ENCODE assay signal across 10 cellular contexts in the genomic region with DNA sequence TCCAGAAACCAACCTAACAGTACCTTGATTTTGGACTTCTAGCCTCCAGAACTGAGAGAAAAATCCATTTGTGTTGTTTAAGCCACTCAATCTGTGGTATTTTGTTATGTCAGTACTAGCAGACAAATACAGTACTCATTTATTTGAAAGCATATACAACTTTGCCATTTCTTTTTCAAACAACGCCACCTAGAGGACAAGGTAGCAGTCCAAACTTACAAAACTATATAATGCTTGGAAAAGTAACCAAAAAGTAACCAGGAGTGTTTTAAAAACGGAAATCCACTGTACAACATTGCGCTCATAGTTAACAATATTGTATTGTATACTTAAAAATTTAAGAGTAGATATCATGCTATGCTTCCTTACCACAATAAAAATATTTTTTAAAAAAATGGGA. TPM values are rescaled to one million over a fixed set of nuclear protein-coding genes. Genes with fewer than 3 reads are reported as not detected.
DNase-seq lines count a peak whose midpoint lies in the region; ATAC-seq, FAIRE-seq and TF ChIP-seq lines count a peak whose summit lies in the region.
"Had no signal": no experiment of that assay in that cellular context is flagged by ENCODE, and none has a peak within 500 bp of the region (broad histone marks: within the 10 kb centered on the region; RNA-seq: fewer than 3 reads in every experiment).

No MANE protein-coding gene starts in this region.

- CTCF ChIA-PET in K562 (lab: Yijun Ruan, JAX; ENCODE audit: low intra/inter-chr PET ratio), result no interaction called here

- TF ChIP-seq POLR2A in K562 (conservative IDR thresholded peaks at IDR 0.05), result no peak

- H2AFZ ChIP-seq in K562 (ENCODE audit: low read depth, low read length), result no peak overlapping the region

- 14% methylated on average over 3 of the region's 3 CpGs for WGBS in K562 (ENCODE audit: insufficient coverage, low coverage, missing lambda C conversion rate)
- WGBS in lung, 2 donors, result 20 to 54% methylated on average over 3 of the region's 3 CpGs

- no peak overlapping the region for H3K27ac ChIP-seq in K562 (ENCODE audit: extremely low read depth, low read depth, low read length)
- no peak overlapping the region for H3K27ac ChIP-seq in lung (ENCODE audit: low read depth in 1 of 2, low read length in 1 of 2)

- peak; percentile 26 for FAIRE-seq in K562 (lab: Jason Lieb, UNC)

- H3K79me2 ChIP-seq in K562 (ENCODE audit: control insufficient read depth, insufficient read depth, low read length), result no peaks in the 10 kb centered on the region

- no peaks in the 10 kb centered on the region for H3K4me1 ChIP-seq in K562 (replicated peaks in 1 of 2; ENCODE audit: control insufficient read depth in 2 of 2, insufficient read depth in 2 of 2, low read length in 2 of 2)
- no peaks in the 10 kb centered on the region for H3K4me1 ChIP-seq in lung (ENCODE audit: control insufficient read depth in 2 of 2, insufficient read depth in 2 of 2, low read length in 2 of 2)

- H3K9me3 ChIP-seq in K562 (replicated peaks; ENCODE audit: control insufficient read depth, insufficient read depth, low read depth, low read length) (no peaks in the 10 kb centered on the region), lung (ENCODE audit: control insufficient read depth in 2 of 2, insufficient read depth in 1 of 2, low read length in 1 of 2) (no peaks in the 10 kb centered on the region), MG63 (no peaks in the 10 kb centered on the region)

- H3K36me3 ChIP-seq in K562 (ENCODE audit: control insufficient read depth, insufficient read depth, low read length) (peaks cover 3% of the 10 kb centered on the region; the same call in 1 of the 3 replicates), lung (ENCODE audit: control insufficient read depth in 2 of 2, insufficient read depth in 2 of 2, low read length in 2 of 2) (no peaks in the 10 kb centered on the region), MG63 (no peaks in the 10 kb centered on the region)

- H3K27me3 ChIP-seq in K562 (ENCODE audit: control insufficient read depth in 2 of 2, insufficient read depth in 2 of 2, low read length in 2 of 2) (no peaks in the 10 kb centered on the region), lung (ENCODE audit: control insufficient read depth, insufficient read depth) (no peaks in the 10 kb centered on the region), MG63 (no peaks in the 10 kb centered on the region)

- in situ Hi-C loops in K562 (cut with MboI), result loop anchor here (25.0 kb wide), 1 partner anchor 561 kb away; no protein-coding TSS in a partner anchor

- TF ChIP-seq EP300 in K562 (IDR thresholded peaks at IDR 0.05; ENCODE audit: low read length), result no peak

- H3K4me3 ChIP-seq in K562 (no peak overlapping the region), lung (no peak overlapping the region), MG63 (no peak overlapping the region)

- no peaks in the 10 kb centered on the region; the same call in 1 of the 2 replicates for H4K20me1 ChIP-seq in K562 (replicated peaks; ENCODE audit: control insufficient read depth, insufficient read depth, low read length)

- TF ChIP-seq RAD21 in K562 (CRISPR knock-in tag; conservative IDR thresholded peaks at IDR 0.05 in 1 of 2, IDR thresholded peaks at IDR 0.05 in 1 of 2), result peak in 1 of 2 experiments; percentile 20; a peak in 2 of 4 replicates

- no TSS peak for BruUV-seq in K562 (replicated peaks; lab: Mats Ljungman, UMichigan)

- ATAC-seq in K562, result peak; percentile 75
- ATAC-seq in lung (ENCODE audit: insufficient read depth, low FRiP score), result no peak
- ATAC-seq in sciatic nerve, result no peak

- POLR2A ChIA-PET in K562 (lab: Yijun Ruan, JAX), result no interaction called here

- DNase-seq in COR-L47 (lab: John Stamatoyannopoulos, UW), result peak; percentile 0
- DNase-seq in HT-29 (ENCODE audit: low spot score), result peak; percentile 41
- DNase-seq in K562 (ENCODE audit: extremely low read depth in 1 of 4, low spot score in 3 of 4), result peak in 3 of 4 experiments; percentile 3 to 23 (median 9)
- DNase-seq in lung (ENCODE audit: low spot score), result no peak
- no peak for DNase-seq in NCI-H1092 treated with DMSO at 0.1 percent for 48 hours (lab: John Stamatoyannopoulos, UW)
- DNase-seq in sciatic nerve (ENCODE audit: low spot score), result no peak
- DNase-seq in globus pallidus (ENCODE audit: low spot score), result no peak
- no peak for DNase-seq in MG63
- DNase-seq: activated naive CD4-positive, alpha-beta T cell treated with Interleukin-2 at 50 U/mL for 16 hours; NK-92 treated with Interleukin-12 subunit alpha and Interleukin-12 subunit beta, amount 100 ng/mL, for 24 hours had no signal

- intact Hi-C loops in K562 (cut with micrococcal nuclease), result loop anchor here (5.0 to 10.0 kb wide), 3 partner anchors 451 to 1314 kb away; no protein-coding TSS in a partner anchor
- intact Hi-C loops in sciatic nerve (cut with DNase I), result no loop called here

- peaks cover 3% of the 10 kb centered on the region for H3K9me1 ChIP-seq in K562 (ENCODE audit: control insufficient read depth, insufficient read depth, low read length)

- H3K4me2 ChIP-seq in K562 (ENCODE audit: insufficient read depth, low read length), result no peak overlapping the region

- no peak overlapping the region for H3K9ac ChIP-seq in K562 (ENCODE audit: insufficient read depth in 1 of 2, low read depth in 2 of 2, low read length in 2 of 2)

- TF ChIP-seq CTCF in K562 (IDR thresholded peaks at IDR 0.05 in 2 of 3, conservative IDR thresholded peaks at IDR 0.05 in 1 of 3; ENCODE audit: insufficient read depth in 2 of 3, low read depth in 1 of 3, low read length in 3 of 3), result peak; percentile 18 to 43 (median 35); a peak in 3 of 6 replicates
- peak; percentile 5 for TF ChIP-seq CTCF in lung (IDR thresholded peaks at IDR 0.05; ENCODE audit: control extremely low read depth, extremely low read depth)

TF ChIP-seq in K562, 482 proteins besides CTCF, POLR2A, EP300 and RAD21 (continues in another document):
- no peak for TF ChIP-seq MTF1 (CRISPR knock-in tag; IDR thresholded peaks at IDR 0.05; ENCODE audit: borderline replicate concordance)
- no peak for TF ChIP-seq SMAD4 (CRISPR knock-in tag; conservative IDR thresholded peaks at IDR 0.05)
- TF ChIP-seq RB1 (IDR thresholded peaks at IDR 0.05; ENCODE audit: low read depth), result no peak
- no peak for TF ChIP-seq PURB (CRISPR knock-in tag; IDR thresholded peaks at IDR 0.05; ENCODE audit: low read depth)
- TF ChIP-seq EZH2 (IDR thresholded peaks at IDR 0.05; ENCODE audit: borderline replicate concordance, low read depth, low read length), result no peak
- TF ChIP-seq, protein P1, sequence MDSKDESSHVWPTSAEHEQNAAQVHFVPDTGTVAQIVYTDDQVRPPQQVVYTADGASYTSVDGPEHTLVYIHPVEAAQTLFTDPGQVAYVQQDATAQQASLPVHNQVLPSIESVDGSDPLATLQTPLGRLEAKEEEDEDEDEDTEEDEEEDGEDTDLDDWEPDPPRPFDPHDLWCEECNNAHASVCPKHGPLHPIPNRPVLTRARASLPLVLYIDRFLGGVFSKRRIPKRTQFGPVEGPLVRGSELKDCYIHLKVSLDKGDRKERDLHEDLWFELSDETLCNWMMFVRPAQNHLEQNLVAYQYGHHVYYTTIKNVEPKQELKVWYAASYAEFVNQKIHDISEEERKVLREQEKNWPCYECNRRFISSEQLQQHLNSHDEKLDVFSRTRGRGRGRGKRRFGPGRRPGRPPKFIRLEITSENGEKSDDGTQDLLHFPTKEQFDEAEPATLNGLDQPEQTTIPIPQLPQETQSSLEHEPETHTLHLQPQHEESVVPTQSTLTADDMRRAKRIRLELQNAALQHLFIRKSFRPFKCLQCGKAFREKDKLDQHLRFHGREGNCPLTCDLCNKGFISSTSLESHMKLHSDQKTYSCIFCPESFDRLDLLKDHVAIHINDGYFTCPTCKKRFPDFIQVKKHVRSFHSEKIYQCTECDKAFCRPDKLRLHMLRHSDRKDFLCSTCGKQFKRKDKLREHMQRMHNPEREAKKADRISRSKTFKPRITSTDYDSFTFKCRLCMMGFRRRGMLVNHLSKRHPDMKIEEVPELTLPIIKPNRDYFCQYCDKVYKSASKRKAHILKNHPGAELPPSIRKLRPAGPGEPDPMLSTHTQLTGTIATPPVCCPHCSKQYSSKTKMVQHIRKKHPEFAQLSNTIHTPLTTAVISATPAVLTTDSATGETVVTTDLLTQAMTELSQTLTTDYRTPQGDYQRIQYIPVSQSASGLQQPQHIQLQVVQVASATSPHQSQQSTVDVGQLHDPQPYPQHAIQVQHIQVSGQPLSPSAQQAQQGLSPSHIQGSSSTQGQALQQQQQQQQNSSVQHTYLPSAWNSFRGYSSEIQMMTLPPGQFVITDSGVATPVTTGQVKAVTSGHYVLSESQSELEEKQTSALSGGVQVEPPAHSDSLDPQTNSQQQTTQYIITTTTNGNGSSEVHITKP (IDR thresholded peaks at IDR 0.05; ENCODE audit: partially characterized antibody), result no peak
- no peak for TF ChIP-seq HDAC3 (IDR thresholded peaks at IDR 0.05; ENCODE audit: borderline replicate concordance, partially characterized antibody)
- TF ChIP-seq RHOXF2B (CRISPR knock-in tag; conservative IDR thresholded peaks at IDR 0.05), result no peak

RNA-seq across cellular contexts. Expression of a gene that starts 37.0 kb away (rescaled TPM):
- total RNA-seq in HT-29 (2014; rRNA removed; shearing (Covaris generic)), result not detected in 2 replicates
- 7.3 and 18.1 TPM in 2 replicates for total RNA-seq in K562 (2011; cell fraction: chromatin; rRNA removed; ENCODE audit: low replicate concordance)
- 5.2 and 10.8 TPM in 2 replicates for total RNA-seq in K562 (2011; cell fraction: nucleolus; rRNA removed)
- 9.9 and 16.4 TPM in 2 replicates for total RNA-seq in K562 (2011; cell fraction: nucleoplasm; rRNA removed)
- total RNA-seq in K562 (2014; rRNA removed) (46.5 and 47.6 TPM in 2 replicates), K562 (2014; rRNA removed; fragmentation: Illumina TruSeq; extraction: Trizol) (74.7 and 81.3 TPM in 2 replicates), K562 (2015; rRNA removed; fragmentation: Illumina TruSeq; extraction: Trizol) (57.8 and 60.8 TPM in 2 replicates), K562 (2021) (53.2 and 53.7 TPM in 2 replicates), lung (1 to 10 TPM; 2.1 to 7.5 TPM), sciatic nerve (10.4 TPM)
- polyA plus RNA-seq in K562 (2011; rRNA removed) (3.3 and 14.8 TPM in 2 replicates), K562 (2014; fragmentation: Illumina TruSeq; extraction: Trizol) (67.5 and 79.5 TPM in 2 replicates), K562 (2014; fragmentation: Nextera tagmentation; extraction: Ambion mirVana) (10 to 100 TPM; 84.4 to 95.7 TPM), K562 (2014; rRNA removed) (33.5 and 36.1 TPM in 2 replicates), lung (1 to 10 TPM; 1.7 to 3.5 TPM)
- polyA plus RNA-seq in K562 (2011; cell fraction: cytosol; rRNA removed), result 2.2 and 5.4 TPM in 2 replicates
- 1.8 and 6.0 TPM in 2 replicates for polyA plus RNA-seq in K562 (2011; cell fraction: nucleus; rRNA removed)
- 58.1 and 85.0 TPM in 2 replicates for polyA plus RNA-seq in K562 (2012)
- 4.3 and 20.3 TPM in 2 replicates for polyA minus RNA-seq in K562 (2011; rRNA and poly(A)+ RNA removed)
- polyA minus RNA-seq in K562 (2011; cell fraction: cytosol; rRNA and poly(A)+ RNA removed), result 1.5 and 10.5 TPM in 2 replicates
- 1.7 and 6.6 TPM in 2 replicates for polyA minus RNA-seq in K562 (2011; cell fraction: nucleus; rRNA and poly(A)+ RNA removed)
- total RNA-seq in MG63 (2014; rRNA removed; shearing (Covaris generic); ENCODE audit: low replicate concordance), result 0.05 and 0.56 TPM in 2 replicates

Comparison
In these comparisons a context has a peak if more than half of its experiments do, and no peak if none do; other contexts are left out.
1. DNase-seq: peak in COR-L47 (single experiment), HT-29 (single experiment) and K562 (3 of 4); none in lung (single experiment), NCI-H1092 treated with DMSO at 0.1 percent for 48 hours (single experiment), sciatic nerve (single experiment), globus pallidus (single experiment) and MG63 (single experiment).